In the genomic region with DNA sequence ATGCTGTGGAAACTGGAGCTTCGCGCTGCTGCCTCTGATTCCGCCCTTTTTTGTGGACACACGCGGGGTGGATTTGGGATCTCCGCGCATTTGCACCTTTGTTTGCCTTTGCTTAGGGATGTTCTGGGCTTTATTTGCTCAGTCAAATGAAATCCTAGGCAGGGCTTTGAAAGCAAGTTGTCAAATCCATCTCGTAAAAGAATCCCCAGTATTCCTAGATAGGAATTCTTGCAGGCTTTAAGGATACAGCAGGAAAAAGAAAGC, we compare ENCODE assay signal across 8 cellular contexts. TPM values are rescaled to one million over a fixed set of nuclear protein-coding genes. Genes with fewer than 3 reads are reported as not detected.
DNase-seq lines count a peak whose midpoint lies in the region; ATAC-seq and TF ChIP-seq lines count a peak whose summit lies in the region.

No MANE protein-coding gene starts in this region.

- peaks cover 52% of the 10 kb centered on the region for H3K4me1 Mint-ChIP-seq in T-helper 1 cell treated with Interleukin-12 subunit alpha and Interleukin-12 subunit beta and Interleukin-4 antibody, amounts not matched to agents 30 μg/mL and 1 μg/mL, for 36 hours (ENCODE audit: low read depth)
- H3K4me1 Mint-ChIP-seq in activated naive CD8-positive, alpha-beta T cell treated with anti-CD3 and anti-CD28 coated beads, Interleukin-2, amount 10 ng/mL, durations not matched to agents 7 days and 5 days, result peaks cover 42% of the 10 kb centered on the region

- H3K27me3 ChIP-seq in kidney epithelial cell (ENCODE audit: control insufficient read depth, insufficient read depth, low read length) (no peaks in the 10 kb centered on the region), suprapubic skin (no peaks in the 10 kb centered on the region)

- no peaks in the 10 kb centered on the region for H3K9me3 Mint-ChIP-seq in T-helper 1 cell treated with Interleukin-12 subunit alpha and Interleukin-12 subunit beta and Interleukin-4 antibody, amounts not matched to agents 30 μg/mL and 1 μg/mL, for 36 hours
- no peaks in the 10 kb centered on the region for H3K9me3 Mint-ChIP-seq in activated naive CD8-positive, alpha-beta T cell treated with anti-CD3 and anti-CD28 coated beads, Interleukin-2, amount 10 ng/mL, durations not matched to agents 7 days and 5 days

- peak overlapping the region; percentile 90 for H3K4me3 Mint-ChIP-seq in T-helper 1 cell treated with Interleukin-12 subunit alpha and Interleukin-12 subunit beta and Interleukin-4 antibody, amounts not matched to agents 30 μg/mL and 1 μg/mL, for 36 hours
- H3K4me3 Mint-ChIP-seq in activated naive CD8-positive, alpha-beta T cell treated with anti-CD3 and anti-CD28 coated beads, Interleukin-2, amount 10 ng/mL, durations not matched to agents 7 days and 5 days, result peak overlapping the region; percentile 95

- TF ChIP-seq POLR2A in suprapubic skin (IDR thresholded peaks at IDR 0.05), result no peak

- peaks cover 9% of the 10 kb centered on the region for H3K36me3 Mint-ChIP-seq in T-helper 1 cell treated with Interleukin-12 subunit alpha and Interleukin-12 subunit beta and Interleukin-4 antibody, amounts not matched to agents 30 μg/mL and 1 μg/mL, for 36 hours (ENCODE audit: low read depth)
- H3K36me3 Mint-ChIP-seq in activated naive CD8-positive, alpha-beta T cell treated with anti-CD3 and anti-CD28 coated beads, Interleukin-2, amount 10 ng/mL, durations not matched to agents 7 days and 5 days, result peaks cover 10% of the 10 kb centered on the region

- H3K27ac Mint-ChIP-seq in T-helper 1 cell treated with Interleukin-12 subunit alpha and Interleukin-12 subunit beta and Interleukin-4 antibody, amounts not matched to agents 30 μg/mL and 1 μg/mL, for 36 hours, result peak overlapping the region; percentile 99
- H3K27ac Mint-ChIP-seq in activated naive CD8-positive, alpha-beta T cell treated with anti-CD3 and anti-CD28 coated beads, Interleukin-2, amount 10 ng/mL, durations not matched to agents 7 days and 5 days, result peak overlapping the region; percentile 99

- 4% methylated on average over 8 of the region's 8 CpGs for WGBS in suprapubic skin

- no peak for ATAC-seq in activated naive CD8-positive, alpha-beta T cell treated with anti-CD3 and anti-CD28 coated beads, Interleukin-2, amount 10 ng/mL, durations not matched to agents 7 days and 5 days (ENCODE audit: low read depth)
- ATAC-seq in omental fat pad (ENCODE audit: low FRiP score) (no peak), GM18870 (IDR thresholded peaks at IDR 0.05; ENCODE audit: unreplicated experiment) (no peak)

- TF ChIP-seq EP300 in suprapubic skin (IDR thresholded peaks at IDR 0.05), result no peak

- peak overlapping the region; percentile 98 for H3K27ac ChIP-seq in suprapubic skin

- H3K36me3 ChIP-seq in kidney epithelial cell (ENCODE audit: control insufficient read depth, insufficient read depth, low read length) (no peaks in the 10 kb centered on the region), suprapubic skin (no peaks in the 10 kb centered on the region)

- peaks cover 44% of the 10 kb centered on the region for H3K4me1 ChIP-seq in suprapubic skin

- no peak for TF ChIP-seq CTCF in kidney epithelial cell (IDR thresholded peaks at IDR 0.05; ENCODE audit: insufficient read depth, low read length, poor library complexity, severe bottlenecking)
- TF ChIP-seq CTCF in suprapubic skin (IDR thresholded peaks at IDR 0.05), result no peak
- no peak for TF ChIP-seq CTCF in omental fat pad (IDR thresholded peaks at IDR 0.05)

- no peaks in the 10 kb centered on the region for H3K27me3 Mint-ChIP-seq in T-helper 1 cell treated with Interleukin-12 subunit alpha and Interleukin-12 subunit beta and Interleukin-4 antibody, amounts not matched to agents 30 μg/mL and 1 μg/mL, for 36 hours (ENCODE audit: low read depth)
- H3K27me3 Mint-ChIP-seq in activated naive CD8-positive, alpha-beta T cell treated with anti-CD3 and anti-CD28 coated beads, Interleukin-2, amount 10 ng/mL, durations not matched to agents 7 days and 5 days, result no peaks in the 10 kb centered on the region

- DNase-seq in T-helper 1 cell (no peak), kidney epithelial cell (ENCODE audit: low read depth) (no peak), suprapubic skin (ENCODE audit: low spot score in 2 of 2) (no peak), NK-92 (lab: John Stamatoyannopoulos, UW; ENCODE audit: unreplicated experiment) (no peak), omental fat pad (ENCODE audit: low spot score) (no peak)
- no peak for DNase-seq in activated naive CD8-positive, alpha-beta T cell treated with anti-CD3 and anti-CD28 coated beads, Interleukin-2, amount 10 ng/mL, durations not matched to agents 7 days and 5 days

- no peaks in the 10 kb centered on the region for H3K9me3 ChIP-seq in suprapubic skin

- peak overlapping the region; percentile 90 for H3K4me3 ChIP-seq in kidney epithelial cell (ENCODE audit: low read depth, low read length)
- H3K4me3 ChIP-seq in suprapubic skin, result peak overlapping the region; percentile 69

- POLR2A ChIA-PET in activated naive CD8-positive, alpha-beta T cell treated with anti-CD3 and anti-CD28 coated beads, Interleukin-2, amount 10 ng/mL, durations not matched to agents 7 days and 5 days (lab: Charles Lee), result interaction anchor here (1.3 to 3.2 kb wide), 5 partner anchors 287 to 1720 kb away, joined by 3 to 40 read pairs (median 6); partner anchors contain the start of genes CD164, CDK19, PPIL6 and SMPD2

RNA-seq across cellular contexts. Expression of gene CEP57L1, which starts 0.4 kb away (rescaled TPM):
- 10 to 100 TPM; 20.5 to 22.6 TPM for total RNA-seq in activated naive CD8-positive, alpha-beta T cell treated with anti-CD3 and anti-CD28 coated beads, Interleukin-2, amount 10 ng/mL, durations not matched to agents 7 days and 5 days
- 15.6 and 16.7 TPM in 2 replicates for total RNA-seq in kidney epithelial cell
- 10 to 100 TPM; 10.3 to 18.8 (median 13.8) TPM for total RNA-seq in suprapubic skin
- 10 to 100 TPM in 3 of 4 donors, 1 to 10 TPM in 1; 7.8 to 25.6 (median 19.6) TPM for total RNA-seq in omental fat pad

RNA-seq across cellular contexts. Expression of gene SESN1, which starts 1.1 kb away (rescaled TPM):
- total RNA-seq in activated naive CD8-positive, alpha-beta T cell treated with anti-CD3 and anti-CD28 coated beads, Interleukin-2, amount 10 ng/mL, durations not matched to agents 7 days and 5 days, result 10 to 100 TPM; 43.0 to 48.4 TPM
- total RNA-seq in kidney epithelial cell (10.3 and 13.2 TPM in 2 replicates), suprapubic skin (100 to 1,000 TPM in 1 of 4 donors, 10 to 100 TPM in 3; 70.7 to 207 (median 86.7) TPM), omental fat pad (100 to 1,000 TPM in 1 of 4 donors, 10 to 100 TPM in 3; 54.2 to 117 (median 90.5) TPM)
